ENCODE assay signal across 14 cellular contexts in genomic region chr1:201214461-201214860, GRCh38. TPM values are rescaled to one million over a fixed set of nuclear protein-coding genes. Genes with fewer than 3 reads are reported as not detected.
DNase-seq lines count a peak whose midpoint lies in the region; ATAC-seq, FAIRE-seq and TF ChIP-seq lines count a peak whose summit lies in the region.
"Had no signal": no experiment of that assay in that cellular context is flagged by ENCODE, and none has a peak within 500 bp of the region (broad histone marks: within the 10 kb centered on the region; RNA-seq: fewer than 3 reads in every experiment).

No MANE protein-coding gene starts in this region.

- CTCF ChIA-PET in activated CD8-positive, alpha-beta T cell treated with anti-CD3 and anti-CD28 coated beads for 36 hours (lab: Charles Lee): no interaction called here
- CTCF ChIA-PET in activated CD8-positive, alpha-beta T cell treated with anti-CD3 and anti-CD28 coated beads, Interleukin-2, amount 10 ng/mL, durations not matched to agents 7 days and 5 days (lab: Charles Lee): no interaction called here
- CTCF ChIA-PET in K562 (lab: Yijun Ruan, JAX; ENCODE audit: low intra/inter-chr PET ratio): no interaction called here

- H3K4me2 ChIP-seq in K562 (ENCODE audit: insufficient read depth, low read length): peak overlapping the region; percentile 16; the same call in 1 of the 2 replicates

- H3K27me3 ChIP-seq in K562 (ENCODE audit: control insufficient read depth in 2 of 2, insufficient read depth in 2 of 2, low read length in 2 of 2): peaks cover 20 to 57% of the 10 kb centered on the region in 2 experiments
- H3K27me3 ChIP-seq: tibial artery had no signal

- no peaks in the 10 kb centered on the region for H3K9me3 Mint-ChIP-seq in activated CD8-positive, alpha-beta T cell treated with anti-CD3 and anti-CD28 coated beads for 36 hours
- no peaks in the 10 kb centered on the region for H3K9me3 Mint-ChIP-seq in activated CD8-positive, alpha-beta T cell treated with anti-CD3 and anti-CD28 coated beads, Interleukin-2, amount 10 ng/mL, durations not matched to agents 7 days and 5 days (ENCODE audit: insufficient read depth)
- H3K9me3 Mint-ChIP-seq in progenitor cell of endocrine pancreas (ENCODE audit: low read depth): no peaks in the 10 kb centered on the region

- H3K4me1 ChIP-seq in K562 (replicated peaks in 1 of 2; ENCODE audit: control insufficient read depth in 2 of 2, insufficient read depth in 2 of 2, low read length in 2 of 2): peaks cover 0 to 10% of the 10 kb centered on the region in 2 experiments; a peak in 1 of 5 replicates
- H3K4me1 ChIP-seq: tibial artery had no signal

- FAIRE-seq in K562 (lab: Jason Lieb, UNC): peak; percentile 90

- no peak for TF ChIP-seq CTCF in activated CD8-positive, alpha-beta T cell treated with anti-CD3 and anti-CD28 coated beads for 36 hours (IDR thresholded peaks at IDR 0.05)
- TF ChIP-seq CTCF in K562 (IDR thresholded peaks at IDR 0.05 in 2 of 3, conservative IDR thresholded peaks at IDR 0.05 in 1 of 3; ENCODE audit: insufficient read depth in 2 of 3, low read depth in 1 of 3, low read length in 3 of 3) (peak; percentile 69 to 75 (median 74)), retinal pigment epithelial cell (conservative IDR thresholded peaks at IDR 0.05; ENCODE audit: low read depth, low read length) (peak; percentile 33), progenitor cell of endocrine pancreas (IDR thresholded peaks at IDR 0.05; ENCODE audit: unreplicated experiment) (no peak)

- no TSS peak for BruUV-seq in K562 (replicated peaks; lab: Mats Ljungman, UMichigan)

- H3K9me1 ChIP-seq in K562 (ENCODE audit: control insufficient read depth, insufficient read depth, low read length): no peaks in the 10 kb centered on the region

- TF ChIP-seq RAD21 in K562 (CRISPR knock-in tag; conservative IDR thresholded peaks at IDR 0.05 in 1 of 2, IDR thresholded peaks at IDR 0.05 in 1 of 2): peak; percentile 19 to 40; a peak in 3 of 4 replicates

- H3K36me3 ChIP-seq in K562 (ENCODE audit: control insufficient read depth, insufficient read depth, low read length): no peaks in the 10 kb centered on the region
- H3K36me3 ChIP-seq: tibial artery had no signal

- H3K9ac ChIP-seq in K562 (ENCODE audit: insufficient read depth in 1 of 2, low read depth in 2 of 2, low read length in 2 of 2): no peak overlapping the region

- WGBS in K562 (ENCODE audit: insufficient coverage, low coverage, missing lambda C conversion rate): 2% methylated on average over 4 of the region's 4 CpGs

- H3K27ac Mint-ChIP-seq in activated CD8-positive, alpha-beta T cell treated with anti-CD3 and anti-CD28 coated beads for 36 hours: no peak overlapping the region
- H3K27ac Mint-ChIP-seq in activated CD8-positive, alpha-beta T cell treated with anti-CD3 and anti-CD28 coated beads, Interleukin-2, amount 10 ng/mL, durations not matched to agents 7 days and 5 days: no peak overlapping the region
- no peak overlapping the region for H3K27ac Mint-ChIP-seq in progenitor cell of endocrine pancreas

- H3K4me3 Mint-ChIP-seq in activated CD8-positive, alpha-beta T cell treated with anti-CD3 and anti-CD28 coated beads for 36 hours: no peak overlapping the region
- H3K4me3 Mint-ChIP-seq in activated CD8-positive, alpha-beta T cell treated with anti-CD3 and anti-CD28 coated beads, Interleukin-2, amount 10 ng/mL, durations not matched to agents 7 days and 5 days: no peak overlapping the region
- no peak overlapping the region for H3K4me3 Mint-ChIP-seq in progenitor cell of endocrine pancreas (ENCODE audit: low read depth)

- POLR2A ChIA-PET in activated CD8-positive, alpha-beta T cell treated with anti-CD3 and anti-CD28 coated beads for 36 hours (lab: Charles Lee): no interaction called here
- POLR2A ChIA-PET in activated CD8-positive, alpha-beta T cell treated with anti-CD3 and anti-CD28 coated beads, Interleukin-2, amount 10 ng/mL, durations not matched to agents 7 days and 5 days (lab: Charles Lee): no interaction called here
- POLR2A ChIA-PET in K562 (lab: Yijun Ruan, JAX): interaction anchor here (0.6 to 1.3 kb wide), 6 partner anchors 9 to 62 kb away, joined by 3 to 5 read pairs (median 4); no protein-coding TSS in a partner anchor

- no peak overlapping the region for H3K27ac ChIP-seq in K562 (ENCODE audit: extremely low read depth, low read depth, low read length)
- H3K27ac ChIP-seq: SK-N-MC, tibial artery had no signal

- no peaks in the 10 kb centered on the region for H3K4me1 Mint-ChIP-seq in activated CD8-positive, alpha-beta T cell treated with anti-CD3 and anti-CD28 coated beads for 36 hours (ENCODE audit: low read depth)
- no peaks in the 10 kb centered on the region for H3K4me1 Mint-ChIP-seq in activated CD8-positive, alpha-beta T cell treated with anti-CD3 and anti-CD28 coated beads, Interleukin-2, amount 10 ng/mL, durations not matched to agents 7 days and 5 days (ENCODE audit: low read depth)
- no peaks in the 10 kb centered on the region for H3K4me1 Mint-ChIP-seq in progenitor cell of endocrine pancreas (ENCODE audit: low read depth)

- in situ Hi-C loops in K562 (cut with MboI): no loop called here

- no peak overlapping the region for H3K4me3 ChIP-seq in K562
- H3K4me3 ChIP-seq in retinal pigment epithelial cell (ENCODE audit: low read length): no peak overlapping the region
- H3K4me3 ChIP-seq: SK-N-MC, tibial artery had no signal

- H3K9me3 ChIP-seq in K562 (replicated peaks; ENCODE audit: control insufficient read depth, insufficient read depth, low read depth, low read length): no peaks in the 10 kb centered on the region
- H3K9me3 ChIP-seq: tibial artery had no signal

- peak; percentile 14 for DNase-seq in activated CD8-positive, alpha-beta T cell treated with anti-CD3 and anti-CD28 coated beads for 36 hours
- DNase-seq in activated CD8-positive, alpha-beta T cell treated with anti-CD3 and anti-CD28 coated beads, Interleukin-2, amount 10 ng/mL, durations not matched to agents 7 days and 5 days: no peak
- DNase-seq in LHCN-M2 (ENCODE audit: low read depth) (peak; percentile 8), K562 (ENCODE audit: extremely low read depth in 1 of 4, low spot score in 3 of 4) (peak; percentile 56 to 73 (median 69)), retinal pigment epithelial cell (ENCODE audit: low read depth) (no peak), progenitor cell of endocrine pancreas (ENCODE audit: low spot score, unreplicated experiment) (no peak), MV-4-11 (lab: John Stamatoyannopoulos, UW) (no peak)
- DNase-seq: NCI-H2227 treated with DMSO at 0.1 percent for 48 hours had no signal

- no peak for TF ChIP-seq EP300 in K562 (IDR thresholded peaks at IDR 0.05; ENCODE audit: low read length)

- H4K20me1 ChIP-seq in K562 (replicated peaks; ENCODE audit: control insufficient read depth, insufficient read depth, low read length): peaks cover 13% of the 10 kb centered on the region; the same call in 1 of the 2 replicates

- ATAC-seq in activated CD8-positive, alpha-beta T cell treated with anti-CD3 and anti-CD28 coated beads for 36 hours: peak; percentile 51
- no peak for ATAC-seq in activated CD8-positive, alpha-beta T cell treated with anti-CD3 and anti-CD28 coated beads, Interleukin-2, amount 10 ng/mL, durations not matched to agents 7 days and 5 days
- ATAC-seq in K562: peak; percentile 90
- ATAC-seq in GM19467 (IDR thresholded peaks at IDR 0.05; ENCODE audit: unreplicated experiment): no peak

- intact Hi-C loops in activated CD8-positive, alpha-beta T cell treated with anti-CD3 and anti-CD28 coated beads for 36 hours (cut with micrococcal nuclease): no loop called here
- intact Hi-C loops in K562 (cut with micrococcal nuclease): no loop called here

- no peak for TF ChIP-seq POLR2A in K562 (conservative IDR thresholded peaks at IDR 0.05)

- H3K27me3 Mint-ChIP-seq in activated CD8-positive, alpha-beta T cell treated with anti-CD3 and anti-CD28 coated beads for 36 hours: peaks cover 8% of the 10 kb centered on the region
- peaks cover 9% of the 10 kb centered on the region for H3K27me3 Mint-ChIP-seq in activated CD8-positive, alpha-beta T cell treated with anti-CD3 and anti-CD28 coated beads, Interleukin-2, amount 10 ng/mL, durations not matched to agents 7 days and 5 days (ENCODE audit: low read depth)
- H3K27me3 Mint-ChIP-seq in progenitor cell of endocrine pancreas: peaks cover 38% of the 10 kb centered on the region

- no peaks in the 10 kb centered on the region for H3K79me2 ChIP-seq in K562 (ENCODE audit: control insufficient read depth, insufficient read depth, low read length)

- H3K36me3 Mint-ChIP-seq in activated CD8-positive, alpha-beta T cell treated with anti-CD3 and anti-CD28 coated beads for 36 hours (ENCODE audit: low read depth): no peaks in the 10 kb centered on the region
- no peaks in the 10 kb centered on the region for H3K36me3 Mint-ChIP-seq in activated CD8-positive, alpha-beta T cell treated with anti-CD3 and anti-CD28 coated beads, Interleukin-2, amount 10 ng/mL, durations not matched to agents 7 days and 5 days (ENCODE audit: low read depth)
- H3K36me3 Mint-ChIP-seq in progenitor cell of endocrine pancreas (ENCODE audit: insufficient read depth): no peaks in the 10 kb centered on the region

- H2AFZ ChIP-seq in K562 (ENCODE audit: low read depth, low read length): 0 out of 2 replicates have a peak overlapping the region, but pooled peaks have one; percentile 46

RNA-seq across cellular contexts. Expression of gene IGFN1, which starts 23.8 kb away (rescaled TPM):
- not detected for total RNA-seq in activated CD8-positive, alpha-beta T cell treated with anti-CD3 and anti-CD28 coated beads for 36 hours
- total RNA-seq in activated CD8-positive, alpha-beta T cell treated with anti-CD3 and anti-CD28 coated beads, Interleukin-2, amount 10 ng/mL, durations not matched to agents 7 days and 5 days: not detected
- total RNA-seq in LHCN-M2 (2014; rRNA removed): 0.26 and 0.34 TPM in 2 replicates
- under 0.01 TPM for polyA plus RNA-seq in LHCN-M2 (2012)
- 0.05 and 0.16 TPM in 2 replicates for total RNA-seq in K562 (2011; cell fraction: chromatin; rRNA removed; ENCODE audit: low replicate concordance)
- total RNA-seq in K562 (2011; cell fraction: nucleolus; rRNA removed): not detected in 2 replicates
- not detected in 2 replicates for total RNA-seq in K562 (2011; cell fraction: nucleoplasm; rRNA removed)
- total RNA-seq in K562 (2014; rRNA removed): not detected in 2 replicates
- not detected in 2 replicates for total RNA-seq in K562 (2014; rRNA removed; fragmentation: Illumina TruSeq; extraction: Trizol)
- not detected in 2 replicates for total RNA-seq in K562 (2015; rRNA removed; fragmentation: Illumina TruSeq; extraction: Trizol)
- not detected in 2 replicates for total RNA-seq in K562 (2021)
- not detected in 2 replicates for polyA plus RNA-seq in K562 (2011; rRNA removed)
- not detected in 2 replicates for polyA plus RNA-seq in K562 (2011; cell fraction: cytosol; rRNA removed)
- polyA plus RNA-seq in K562 (2011; cell fraction: nucleus; rRNA removed): 0.06 TPM in 1 of 2 replicates, not detected in the other
- polyA plus RNA-seq in K562 (2012): 0.03 and 0.17 TPM in 2 replicates
- polyA plus RNA-seq in K562 (2014; fragmentation: Illumina TruSeq; extraction: Trizol): not detected in 2 replicates
- polyA plus RNA-seq in K562 (2014; fragmentation: Nextera tagmentation; extraction: Ambion mirVana): not detected
- 0.04 TPM in 1 of 2 replicates, not detected in the other for polyA plus RNA-seq in K562 (2014; rRNA removed)
- polyA minus RNA-seq in K562 (2011; rRNA and poly(A)+ RNA removed): not detected in 2 replicates
- not detected in 2 replicates for polyA minus RNA-seq in K562 (2011; cell fraction: cytosol; rRNA and poly(A)+ RNA removed)
- 0.11 TPM in 1 of 2 replicates, not detected in the other for polyA minus RNA-seq in K562 (2011; cell fraction: nucleus; rRNA and poly(A)+ RNA removed)
- total RNA-seq in progenitor cell of endocrine pancreas: 0.38 and 0.44 TPM in 2 replicates
- total RNA-seq: glomerular endothelial cell, lung microvascular endothelial cell, pulmonary artery endothelial cell had no signal

Comparison
In these comparisons a context has a peak if more than half of its experiments do, and no peak if none do; other contexts are left out.
1. ATAC-seq: peak in activated CD8-positive, alpha-beta T cell treated with anti-CD3 and anti-CD28 coated beads for 36 hours (single experiment) and K562 (single experiment); none in activated CD8-positive, alpha-beta T cell treated with anti-CD3 and anti-CD28 coated beads, Interleukin-2, amount 10 ng/mL, durations not matched to agents 7 days and 5 days (single experiment) and GM19467 (single experiment).
2. DNase-seq: peak in activated CD8-positive, alpha-beta T cell treated with anti-CD3 and anti-CD28 coated beads for 36 hours (single experiment), LHCN-M2 (single experiment) and K562 (4 of 4); none in activated CD8-positive, alpha-beta T cell treated with anti-CD3 and anti-CD28 coated beads, Interleukin-2, amount 10 ng/mL, durations not matched to agents 7 days and 5 days (single experiment), retinal pigment epithelial cell (single experiment), progenitor cell of endocrine pancreas (single experiment) and MV-4-11 (single experiment).
3. CTCF ChIP-seq: peak in K562 (3 of 3) and retinal pigment epithelial cell (single experiment); none in activated CD8-positive, alpha-beta T cell treated with anti-CD3 and anti-CD28 coated beads for 36 hours (single experiment) and progenitor cell of endocrine pancreas (single experiment).